In the genomic region with DNA sequence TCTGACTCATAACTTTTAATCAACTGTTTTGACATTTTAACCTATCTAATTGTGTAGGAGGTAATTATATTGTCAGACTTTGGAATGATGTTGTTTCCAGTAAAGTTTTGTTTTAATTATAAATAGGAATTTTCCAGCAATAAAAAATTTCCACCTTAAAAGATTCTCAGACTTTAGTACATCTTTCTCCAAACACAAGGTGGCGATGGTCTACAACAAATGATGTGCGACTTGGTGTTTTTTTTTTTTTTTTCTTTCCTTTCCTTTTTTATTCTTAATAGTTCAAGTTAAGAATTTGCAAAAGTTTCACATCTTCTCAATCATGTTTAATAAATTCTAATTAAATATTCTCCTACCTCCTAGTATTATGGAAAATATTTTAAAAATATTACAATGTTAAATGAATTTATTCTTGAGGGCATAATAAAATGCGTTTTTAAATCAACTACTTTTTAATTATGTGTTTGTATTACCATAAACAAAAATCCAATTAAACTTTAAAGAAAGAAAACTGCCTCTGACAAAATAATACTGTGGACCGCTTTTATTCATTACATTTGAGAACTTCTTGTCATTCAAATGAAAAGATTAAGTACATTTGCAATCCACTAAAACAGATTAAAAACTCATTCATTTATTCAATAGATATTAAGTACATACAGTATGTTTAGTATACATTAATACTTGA, we compare ENCODE assay signal across 1 cellular context.
A peak's percentile ranks its signal among the peaks of the same experiment; 100 is the strongest.
TF ChIP-seq lines count a peak whose summit lies in the region.

No MANE protein-coding gene starts in this region.

TF ChIP-seq in HepG2, 621 proteins besides CTCF, POLR2A, EP300 and RAD21 (continued from another document):
- TF ChIP-seq, protein P1, sequence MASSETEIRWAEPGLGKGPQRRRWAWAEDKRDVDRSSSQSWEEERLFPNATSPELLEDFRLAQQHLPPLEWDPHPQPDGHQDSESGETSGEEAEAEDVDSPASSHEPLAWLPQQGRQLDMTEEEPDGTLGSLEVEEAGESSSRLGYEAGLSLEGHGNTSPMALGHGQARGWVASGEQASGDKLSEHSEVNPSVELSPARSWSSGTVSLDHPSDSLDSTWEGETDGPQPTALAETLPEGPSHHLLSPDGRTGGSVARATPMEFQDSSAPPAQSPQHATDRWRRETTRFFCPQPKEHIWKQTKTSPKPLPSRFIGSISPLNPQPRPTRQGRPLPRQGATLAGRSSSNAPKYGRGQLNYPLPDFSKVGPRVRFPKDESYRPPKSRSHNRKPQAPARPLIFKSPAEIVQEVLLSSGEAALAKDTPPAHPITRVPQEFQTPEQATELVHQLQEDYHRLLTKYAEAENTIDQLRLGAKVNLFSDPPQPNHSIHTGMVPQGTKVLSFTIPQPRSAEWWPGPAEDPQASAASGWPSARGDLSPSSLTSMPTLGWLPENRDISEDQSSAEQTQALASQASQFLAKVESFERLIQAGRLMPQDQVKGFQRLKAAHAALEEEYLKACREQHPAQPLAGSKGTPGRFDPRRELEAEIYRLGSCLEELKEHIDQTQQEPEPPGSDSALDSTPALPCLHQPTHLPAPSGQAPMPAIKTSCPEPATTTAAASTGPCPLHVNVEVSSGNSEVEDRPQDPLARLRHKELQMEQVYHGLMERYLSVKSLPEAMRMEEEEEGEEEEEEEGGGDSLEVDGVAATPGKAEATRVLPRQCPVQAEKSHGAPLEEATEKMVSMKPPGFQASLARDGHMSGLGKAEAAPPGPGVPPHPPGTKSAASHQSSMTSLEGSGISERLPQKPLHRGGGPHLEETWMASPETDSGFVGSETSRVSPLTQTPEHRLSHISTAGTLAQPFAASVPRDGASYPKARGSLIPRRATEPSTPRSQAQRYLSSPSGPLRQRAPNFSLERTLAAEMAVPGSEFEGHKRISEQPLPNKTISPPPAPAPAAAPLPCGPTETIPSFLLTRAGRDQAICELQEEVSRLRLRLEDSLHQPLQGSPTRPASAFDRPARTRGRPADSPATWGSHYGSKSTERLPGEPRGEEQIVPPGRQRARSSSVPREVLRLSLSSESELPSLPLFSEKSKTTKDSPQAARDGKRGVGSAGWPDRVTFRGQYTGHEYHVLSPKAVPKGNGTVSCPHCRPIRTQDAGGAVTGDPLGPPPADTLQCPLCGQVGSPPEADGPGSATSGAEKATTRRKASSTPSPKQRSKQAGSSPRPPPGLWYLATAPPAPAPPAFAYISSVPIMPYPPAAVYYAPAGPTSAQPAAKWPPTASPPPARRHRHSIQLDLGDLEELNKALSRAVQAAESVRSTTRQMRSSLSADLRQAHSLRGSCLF (CRISPR knock-in tag; IDR thresholded peaks at IDR 0.05; ENCODE audit: borderline replicate concordance), result no peak
- no peak for TF ChIP-seq ZNF296 (CRISPR knock-in tag; conservative IDR thresholded peaks at IDR 0.05)
- TF ChIP-seq KDM3A (CRISPR knock-in tag; IDR thresholded peaks at IDR 0.05; ENCODE audit: low read depth), result no peak
- TF ChIP-seq ZNF792 (CRISPR knock-in tag; IDR thresholded peaks at IDR 0.05), result no peak
- peak; percentile 61 for TF ChIP-seq SMC3 (IDR thresholded peaks at IDR 0.05; ENCODE audit: low read length)
- TF ChIP-seq HBP1 (CRISPR knock-in tag; IDR thresholded peaks at IDR 0.05; ENCODE audit: low read depth), result no peak
- no peak for TF ChIP-seq FOXM1 (CRISPR knock-in tag; IDR thresholded peaks at IDR 0.05)
- TF ChIP-seq SP140L (CRISPR knock-in tag; IDR thresholded peaks at IDR 0.05; ENCODE audit: borderline replicate concordance), result no peak
- TF ChIP-seq RXRB (CRISPR knock-in tag; IDR thresholded peaks at IDR 0.05; ENCODE audit: borderline replicate concordance), result no peak
- TF ChIP-seq NR3C1 (CRISPR knock-in tag; IDR thresholded peaks at IDR 0.05), result no peak
- TF ChIP-seq FOXC1 (CRISPR knock-in tag; IDR thresholded peaks at IDR 0.05; ENCODE audit: borderline replicate concordance), result no peak
- TF ChIP-seq SP1 (IDR thresholded peaks at IDR 0.05), result no peak
- no peak for TF ChIP-seq SP1 (CRISPR knock-in tag; IDR thresholded peaks at IDR 0.05)
